In the genomic region with DNA sequence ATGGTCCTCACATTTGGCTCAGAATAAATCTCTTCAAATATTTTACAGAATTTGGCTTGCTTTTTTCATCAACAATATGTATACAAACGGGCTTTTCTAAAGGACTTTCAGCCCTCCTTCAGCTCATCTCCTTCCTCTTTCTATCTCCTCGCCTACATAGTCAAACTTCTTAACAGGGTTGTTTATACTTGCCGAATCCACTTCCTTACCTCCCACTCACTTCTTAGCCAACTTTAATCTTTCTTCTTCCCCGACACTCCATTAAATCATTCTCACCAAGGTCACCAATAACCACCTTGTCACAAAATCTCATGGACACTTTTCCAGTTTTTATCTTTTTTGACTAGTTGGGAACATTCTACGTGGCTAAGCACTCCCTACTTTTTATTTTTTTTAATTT, we compare ENCODE assay signal across 1 cellular context.
TF ChIP-seq lines count a peak whose summit lies in the region.

No MANE protein-coding gene starts in this region.

TF ChIP-seq in K562, 482 proteins besides CTCF, POLR2A, EP300 and RAD21 (continued from another document):
- TF ChIP-seq, protein P1, sequence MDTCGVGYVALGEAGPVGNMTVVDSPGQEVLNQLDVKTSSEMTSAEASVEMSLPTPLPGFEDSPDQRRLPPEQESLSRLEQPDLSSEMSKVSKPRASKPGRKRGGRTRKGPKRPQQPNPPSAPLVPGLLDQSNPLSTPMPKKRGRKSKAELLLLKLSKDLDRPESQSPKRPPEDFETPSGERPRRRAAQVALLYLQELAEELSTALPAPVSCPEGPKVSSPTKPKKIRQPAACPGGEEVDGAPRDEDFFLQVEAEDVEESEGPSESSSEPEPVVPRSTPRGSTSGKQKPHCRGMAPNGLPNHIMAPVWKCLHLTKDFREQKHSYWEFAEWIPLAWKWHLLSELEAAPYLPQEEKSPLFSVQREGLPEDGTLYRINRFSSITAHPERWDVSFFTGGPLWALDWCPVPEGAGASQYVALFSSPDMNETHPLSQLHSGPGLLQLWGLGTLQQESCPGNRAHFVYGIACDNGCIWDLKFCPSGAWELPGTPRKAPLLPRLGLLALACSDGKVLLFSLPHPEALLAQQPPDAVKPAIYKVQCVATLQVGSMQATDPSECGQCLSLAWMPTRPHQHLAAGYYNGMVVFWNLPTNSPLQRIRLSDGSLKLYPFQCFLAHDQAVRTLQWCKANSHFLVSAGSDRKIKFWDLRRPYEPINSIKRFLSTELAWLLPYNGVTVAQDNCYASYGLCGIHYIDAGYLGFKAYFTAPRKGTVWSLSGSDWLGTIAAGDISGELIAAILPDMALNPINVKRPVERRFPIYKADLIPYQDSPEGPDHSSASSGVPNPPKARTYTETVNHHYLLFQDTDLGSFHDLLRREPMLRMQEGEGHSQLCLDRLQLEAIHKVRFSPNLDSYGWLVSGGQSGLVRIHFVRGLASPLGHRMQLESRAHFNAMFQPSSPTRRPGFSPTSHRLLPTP (IDR thresholded peaks at IDR 0.05; ENCODE audit: borderline replicate concordance, extremely low read depth, insufficient read length): no peak
- 0 out of 2 replicates have a peak, but pooled peaks have one; percentile 28 for TF ChIP-seq SMARCA4 (IDR thresholded peaks at IDR 0.05)
